ENCODE assay signal across 31 cellular contexts in genomic region chr16:64754279-64754678, GRCh38.
"Had no signal": no experiment of that assay in that cellular context is flagged by ENCODE, and none has a peak within 500 bp of the region (broad histone marks: within the 10 kb centered on the region; RNA-seq: fewer than 3 reads in every experiment).

No MANE protein-coding gene starts in this region.

- FAIRE-seq: pancreas, urothelium cell line had no signal

- H3K27ac ChIP-seq: body of pancreas, hepatocyte, left lung, pancreas, psoas muscle, right atrium auricular region, skin epidermis, stomach, suprapubic skin, tibial nerve, VCaP had no signal

- H3K27me3 ChIP-seq: body of pancreas, hepatocyte, left lung, right atrium auricular region, stomach, suprapubic skin, tibial nerve had no signal

- H3K79me2 ChIP-seq: hepatocyte had no signal

- H3K27me3 Mint-ChIP-seq: activated CD4-positive, alpha-beta T cell treated with anti-CD3 and anti-CD28 coated beads, Interleukin-2, amount 10 ng/mL, durations not matched to agents 24 days and 14 days; activated CD8-positive, alpha-beta memory T cell treated with anti-CD3 and anti-CD28 coated beads, Interleukin-2, amount 10 ng/mL, durations not matched to agents 7 days and 5 days; activated CD8-positive, alpha-beta T cell treated with anti-CD3 and anti-CD28 coated beads for 36 hours; activated naive CD8-positive, alpha-beta T cell treated with anti-CD3 and anti-CD28 coated beads, Interleukin-2, amount 50 U/mL, for 24 hours; naive thymus-derived CD8-positive, alpha-beta T cell had no signal

- H3K27ac Mint-ChIP-seq: activated CD4-positive, alpha-beta T cell treated with anti-CD3 and anti-CD28 coated beads, Interleukin-2, amount 10 ng/mL, durations not matched to agents 24 days and 14 days; activated CD8-positive, alpha-beta memory T cell treated with anti-CD3 and anti-CD28 coated beads, Interleukin-2, amount 10 ng/mL, durations not matched to agents 7 days and 5 days; activated CD8-positive, alpha-beta T cell treated with anti-CD3 and anti-CD28 coated beads for 36 hours; activated naive CD8-positive, alpha-beta T cell treated with anti-CD3 and anti-CD28 coated beads, Interleukin-2, amount 50 U/mL, for 24 hours; activated T-helper 1 cell treated with anti-CD3 and anti-CD28 coated beads, Interleukin-12 subunit alpha, Interleukin-12 subunit beta, Interleukin-2, Interleukin-4 antibody, amounts not matched to agents 30 ng/mL and 10 ng/mL and 1 ng/mL, durations not matched to agents 14 hours and 24 hours and 36 hours; immature natural killer cell; naive thymus-derived CD8-positive, alpha-beta T cell; stimulated activated effector memory CD8-positive, alpha-beta T cell treated with anti-CD3 and anti-CD28 coated beads, Interleukin-12 subunit alpha, Interleukin-12 subunit beta, amount 100 ng/mL, for 72 hours had no signal

- H3K4me1 Mint-ChIP-seq: activated CD4-positive, alpha-beta T cell treated with anti-CD3 and anti-CD28 coated beads, Interleukin-2, amount 10 ng/mL, durations not matched to agents 24 days and 14 days; activated CD8-positive, alpha-beta memory T cell treated with anti-CD3 and anti-CD28 coated beads, Interleukin-2, amount 10 ng/mL, durations not matched to agents 7 days and 5 days; activated naive CD8-positive, alpha-beta T cell treated with anti-CD3 and anti-CD28 coated beads, Interleukin-2, amount 50 U/mL, for 24 hours; immature natural killer cell; naive thymus-derived CD8-positive, alpha-beta T cell; stimulated activated effector memory CD8-positive, alpha-beta T cell treated with anti-CD3 and anti-CD28 coated beads, Interleukin-12 subunit alpha, Interleukin-12 subunit beta, amount 100 ng/mL, for 72 hours had no signal

- H3K4me3 ChIP-seq: body of pancreas, hepatocyte, left lung, lung, pancreas, psoas muscle, right atrium auricular region, skin epidermis, stomach, suprapubic skin, tibial nerve had no signal

- H3K36me3 ChIP-seq: left lung, pancreas, right atrium auricular region, stomach, suprapubic skin, tibial nerve had no signal

- H3K9me3 ChIP-seq: body of pancreas, left lung, pancreas, psoas muscle, right atrium auricular region, stomach, suprapubic skin, tibial nerve had no signal

- DNase-seq: activated CD4-positive, alpha-beta T cell treated with anti-CD3 and anti-CD28 coated beads, Interleukin-2, amount 10 ng/mL, durations not matched to agents 24 days and 14 days; activated CD8-positive, alpha-beta memory T cell treated with anti-CD3 and anti-CD28 coated beads, Interleukin-2, amount 10 ng/mL, durations not matched to agents 7 days and 5 days; activated CD8-positive, alpha-beta T cell treated with anti-CD3 and anti-CD28 coated beads for 36 hours; activated gamma-delta T cell; activated naive CD4-positive, alpha-beta T cell treated with anti-CD3 and anti-CD28 coated beads, Interleukin-2, amount 50 U/mL, for 16 hours; activated naive CD8-positive, alpha-beta T cell treated with anti-CD3 and anti-CD28 coated beads, Interleukin-2, amount 50 U/mL, for 24 hours; body of pancreas; caudate nucleus; dermis blood vessel endothelial cell; effector CD8-positive, alpha-beta T cell; foreskin melanocyte; glutamatergic neuron; immature natural killer cell; kidney glomerular epithelial cell; left lung; naive thymus-derived CD8-positive, alpha-beta T cell; pancreas; psoas muscle; stimulated activated CD4-positive, alpha-beta T cell treated with anti-CD3 and anti-CD28 coated beads, Interleukin-2, amount 100 ng/mL, for 24 hours; stomach had no signal

- H3K4me3 Mint-ChIP-seq: activated CD4-positive, alpha-beta T cell treated with anti-CD3 and anti-CD28 coated beads, Interleukin-2, amount 10 ng/mL, durations not matched to agents 24 days and 14 days; activated CD8-positive, alpha-beta memory T cell treated with anti-CD3 and anti-CD28 coated beads, Interleukin-2, amount 10 ng/mL, durations not matched to agents 7 days and 5 days; activated CD8-positive, alpha-beta T cell treated with anti-CD3 and anti-CD28 coated beads for 36 hours; activated naive CD8-positive, alpha-beta T cell treated with anti-CD3 and anti-CD28 coated beads, Interleukin-2, amount 50 U/mL, for 24 hours; activated T-helper 1 cell treated with anti-CD3 and anti-CD28 coated beads, Interleukin-12 subunit alpha, Interleukin-12 subunit beta, Interleukin-2, Interleukin-4 antibody, amounts not matched to agents 30 ng/mL and 10 ng/mL and 1 ng/mL, durations not matched to agents 14 hours and 24 hours and 36 hours; immature natural killer cell; naive thymus-derived CD8-positive, alpha-beta T cell; stimulated activated effector memory CD8-positive, alpha-beta T cell treated with anti-CD3 and anti-CD28 coated beads, Interleukin-12 subunit alpha, Interleukin-12 subunit beta, amount 100 ng/mL, for 72 hours had no signal

- H3K36me3 Mint-ChIP-seq: activated CD8-positive, alpha-beta memory T cell treated with anti-CD3 and anti-CD28 coated beads, Interleukin-2, amount 10 ng/mL, durations not matched to agents 7 days and 5 days; naive thymus-derived CD8-positive, alpha-beta T cell; stimulated activated effector memory CD8-positive, alpha-beta T cell treated with anti-CD3 and anti-CD28 coated beads, Interleukin-12 subunit alpha, Interleukin-12 subunit beta, amount 100 ng/mL, for 72 hours had no signal

- ATAC-seq: activated CD4-positive, CD25-positive, alpha-beta regulatory T cell treated with anti-CD3 and anti-CD28 coated beads, Interleukin-2, amount 50 U/mL, for 24 hours; activated CD8-positive, alpha-beta memory T cell treated with anti-CD3 and anti-CD28 coated beads, Interleukin-2, amount 10 ng/mL, durations not matched to agents 7 days and 5 days; activated CD8-positive, alpha-beta T cell treated with anti-CD3 and anti-CD28 coated beads for 36 hours; activated naive CD8-positive, alpha-beta T cell treated with anti-CD3 and anti-CD28 coated beads, Interleukin-2, amount 50 U/mL, for 24 hours; body of pancreas; left lung; naive thymus-derived CD8-positive, alpha-beta T cell; pancreas; psoas muscle; stimulated activated effector memory CD8-positive, alpha-beta T cell treated with anti-CD3 and anti-CD28 coated beads, Interleukin-12 subunit alpha, Interleukin-12 subunit beta, amount 100 ng/mL, for 72 hours had no signal

- H3K4me1 ChIP-seq: body of pancreas, left lung, pancreas, psoas muscle, right atrium auricular region, stomach, suprapubic skin, tibial nerve had no signal

- H2AFZ ChIP-seq: hepatocyte had no signal
